ENCODE assay signal across 8 cellular contexts in the genomic region with DNA sequence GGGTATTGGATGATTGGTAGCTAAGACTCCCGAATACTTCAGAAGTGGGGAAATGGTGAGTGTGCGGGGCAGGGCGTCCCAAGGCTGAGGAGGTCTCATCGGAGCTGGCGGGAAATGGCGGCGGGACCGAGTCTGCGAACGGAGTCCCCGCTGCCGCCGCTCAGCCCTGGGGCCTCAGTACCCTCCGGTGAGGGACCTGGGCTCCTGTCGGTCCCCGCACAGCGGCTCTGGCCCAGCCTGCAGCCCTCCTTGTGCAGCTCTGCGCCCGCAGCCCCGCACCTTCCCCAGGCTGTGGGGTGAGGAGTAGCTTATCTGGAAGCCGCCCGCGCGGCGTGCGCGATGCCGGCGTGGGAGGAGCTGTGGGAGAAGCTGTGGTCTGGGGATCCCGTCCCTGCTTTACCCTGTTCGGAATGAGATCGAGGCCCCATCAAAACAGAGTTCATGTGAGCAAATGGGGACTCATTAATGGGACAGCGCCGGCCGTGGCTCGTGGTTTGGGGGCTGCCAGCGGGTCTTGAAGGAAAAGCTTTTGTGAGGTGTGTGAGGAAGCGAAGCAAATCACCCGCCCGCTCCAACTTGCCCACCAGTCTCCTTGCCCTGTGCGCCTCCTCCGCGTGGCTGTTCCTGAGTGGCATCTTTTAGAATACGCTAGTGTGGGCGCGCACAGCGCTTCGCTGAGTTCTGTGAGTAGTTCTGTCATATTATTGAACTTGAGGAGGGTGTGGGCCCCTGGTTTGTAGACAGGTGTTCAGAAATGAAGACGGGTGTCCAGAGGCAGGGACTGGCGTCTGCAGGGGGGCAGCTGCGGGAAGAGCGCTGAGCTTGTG. TPM values are rescaled to one million over a fixed set of nuclear protein-coding genes. Genes with fewer than 3 reads are reported as not detected.
A peak's percentile ranks its signal among the peaks of the same experiment; 100 is the strongest.
DNase-seq lines count a peak whose midpoint lies in the region; ATAC-seq and TF ChIP-seq lines count a peak whose summit lies in the region.

No MANE protein-coding gene starts in this region.

- H3K27ac Mint-ChIP-seq in activated T-helper 2 cell treated with anti-CD3 and anti-CD28 coated beads, Interferon-gamma antibody, Interleukin-2, Interleukin-4, amounts not matched to agents 10 μg/mL and 5 μg/mL and 100 μg/mL, durations not matched to agents 14 hours and 24 hours and 36 hours: peak overlapping the region; percentile 99
- peak overlapping the region; percentile 100 for H3K27ac Mint-ChIP-seq in progenitor cell of endocrine pancreas

- peak; percentile 66 for ATAC-seq in DND-41 (ENCODE audit: insufficient read depth, low read depth)
- peak; percentile 28 for ATAC-seq in GM21576 (IDR thresholded peaks at IDR 0.05; ENCODE audit: unreplicated experiment)
- peak; percentile 29 for ATAC-seq in Right ventricle myocardium inferior
- no peak for ATAC-seq in aorta (ENCODE audit: low FRiP score)

- peak overlapping the region; percentile 83 for H3K9ac ChIP-seq in DND-41 (ENCODE audit: low read depth, low read length)

- TF ChIP-seq POLR2A in NB4 (IDR thresholded peaks at IDR 0.05; ENCODE audit: extremely low read depth, insufficient read length): no peak

- H3K27me3 Mint-ChIP-seq in activated T-helper 2 cell treated with anti-CD3 and anti-CD28 coated beads, Interferon-gamma antibody, Interleukin-2, Interleukin-4, amounts not matched to agents 10 μg/mL and 5 μg/mL and 100 μg/mL, durations not matched to agents 14 hours and 24 hours and 36 hours (ENCODE audit: low read depth): no peaks in the 10 kb centered on the region
- no peaks in the 10 kb centered on the region for H3K27me3 Mint-ChIP-seq in progenitor cell of endocrine pancreas

- H3K27ac ChIP-seq in DND-41 (ENCODE audit: low read length): peak overlapping the region; percentile 91
- H3K27ac ChIP-seq in aorta (ENCODE audit: low read depth in 1 of 2, low read length in 2 of 2): peak overlapping the region; percentile 6 to 25

- H3K9me3 Mint-ChIP-seq in activated T-helper 2 cell treated with anti-CD3 and anti-CD28 coated beads, Interferon-gamma antibody, Interleukin-2, Interleukin-4, amounts not matched to agents 10 μg/mL and 5 μg/mL and 100 μg/mL, durations not matched to agents 14 hours and 24 hours and 36 hours: peaks cover 49% of the 10 kb centered on the region
- H3K9me3 Mint-ChIP-seq in progenitor cell of endocrine pancreas (ENCODE audit: low read depth): peaks cover 10% of the 10 kb centered on the region

- peak overlapping the region; percentile 33 to 70; a peak in 3 of 4 replicates for H3K4me3 ChIP-seq in DND-41 (ENCODE audit: low read depth in 1 of 2, low read length in 2 of 2)
- H3K4me3 ChIP-seq in NB4 (ENCODE audit: low read depth, low read length): peak overlapping the region; percentile 90
- H3K4me3 ChIP-seq in aorta (ENCODE audit: low read length in 2 of 2): peak overlapping the region; percentile 73 to 76

- H3K4me2 ChIP-seq in DND-41 (ENCODE audit: insufficient read depth, low read length): peak overlapping the region; percentile 66

- H3K4me1 ChIP-seq in DND-41 (ENCODE audit: insufficient read depth, low read length) (peaks cover 23% of the 10 kb centered on the region), aorta (ENCODE audit: control insufficient read depth in 1 of 2, insufficient read depth in 2 of 2, low read length in 2 of 2) (no peaks in the 10 kb centered on the region)

- peaks cover 61% of the 10 kb centered on the region for H3K79me2 ChIP-seq in DND-41 (ENCODE audit: insufficient read depth, low read length)

- intact Hi-C loops in activated T-helper 2 cell treated with anti-CD3 and anti-CD28 coated beads, Interferon-gamma antibody, Interleukin-2, Interleukin-4, amounts not matched to agents 10 μg/mL and 5 μg/mL and 100 μg/mL, durations not matched to agents 14 hours and 24 hours and 36 hours (cut with micrococcal nuclease): loop anchor here (1.0 to 5.0 kb wide), 6 partner anchors 34 to 344 kb away; a partner anchor contains a TSS
- intact Hi-C loops in Right ventricle myocardium inferior (cut with DNase I) (loop anchor here (5.0 kb wide), 1 partner anchor 96 kb away; no protein-coding TSS in a partner anchor), aorta (cut with DNase I) (no loop called here)

- H3K27me3 ChIP-seq in DND-41 (ENCODE audit: insufficient read depth, low read length, poor library complexity): no peaks in the 10 kb centered on the region
- H3K27me3 ChIP-seq in aorta (ENCODE audit: control insufficient read depth in 1 of 2, insufficient read depth in 2 of 2, low read length in 1 of 2): no peaks in the 10 kb centered on the region

- peak; percentile 71 for DNase-seq in DND-41
- peak; percentile 75 for DNase-seq in NB4 (ENCODE audit: low read depth)
- no peak for DNase-seq in activated T-helper 2 cell treated with anti-CD3 and anti-CD28 coated beads, Interferon-gamma antibody, Interleukin-2, Interleukin-4, amounts not matched to agents 10 μg/mL and 5 μg/mL and 100 μg/mL, durations not matched to agents 14 hours and 24 hours and 36 hours (ENCODE audit: low spot score)
- no peak for DNase-seq in Right ventricle myocardium inferior (ENCODE audit: missing footprints)
- peak; percentile 32 for DNase-seq in progenitor cell of endocrine pancreas (ENCODE audit: low spot score, unreplicated experiment)
- DNase-seq in aorta: peak in 1 of 2 donors; percentile 88
- no peak for DNase-seq in NCI-H524 (lab: John Stamatoyannopoulos, UW)

- H3K36me3 ChIP-seq in DND-41 (ENCODE audit: insufficient read depth, low read length) (peaks cover 54% of the 10 kb centered on the region), aorta (ENCODE audit: control insufficient read depth in 1 of 2, insufficient read depth in 2 of 2, low read length in 1 of 2) (peaks cover 0 to 2% of the 10 kb centered on the region in 2 donors)

- H4K20me1 ChIP-seq in DND-41 (ENCODE audit: insufficient read depth, low read length): no peaks in the 10 kb centered on the region

- peak overlapping the region; percentile 99 for H3K4me3 Mint-ChIP-seq in activated T-helper 2 cell treated with anti-CD3 and anti-CD28 coated beads, Interferon-gamma antibody, Interleukin-2, Interleukin-4, amounts not matched to agents 10 μg/mL and 5 μg/mL and 100 μg/mL, durations not matched to agents 14 hours and 24 hours and 36 hours (ENCODE audit: low read depth)
- H3K4me3 Mint-ChIP-seq in progenitor cell of endocrine pancreas (ENCODE audit: low read depth): peak overlapping the region; percentile 99

- H3K36me3 Mint-ChIP-seq in activated T-helper 2 cell treated with anti-CD3 and anti-CD28 coated beads, Interferon-gamma antibody, Interleukin-2, Interleukin-4, amounts not matched to agents 10 μg/mL and 5 μg/mL and 100 μg/mL, durations not matched to agents 14 hours and 24 hours and 36 hours (ENCODE audit: low read depth): peaks cover 59% of the 10 kb centered on the region
- peaks cover 42% of the 10 kb centered on the region for H3K36me3 Mint-ChIP-seq in progenitor cell of endocrine pancreas (ENCODE audit: insufficient read depth)

- WGBS in aorta, 2 donors: 1% methylated on average over 49 to 52 of the region's 52 CpGs

- H2AFZ ChIP-seq in DND-41 (ENCODE audit: low read depth, low read length): peak overlapping the region; percentile 97

- peaks cover 56% of the 10 kb centered on the region for H3K9me3 ChIP-seq in DND-41 (ENCODE audit: insufficient read depth, low read length, severe bottlenecking)
- no peaks in the 10 kb centered on the region for H3K9me3 ChIP-seq in aorta (ENCODE audit: control insufficient read depth, low read length)

- H3K4me1 Mint-ChIP-seq in activated T-helper 2 cell treated with anti-CD3 and anti-CD28 coated beads, Interferon-gamma antibody, Interleukin-2, Interleukin-4, amounts not matched to agents 10 μg/mL and 5 μg/mL and 100 μg/mL, durations not matched to agents 14 hours and 24 hours and 36 hours (ENCODE audit: low read depth): peaks cover 14% of the 10 kb centered on the region
- H3K4me1 Mint-ChIP-seq in progenitor cell of endocrine pancreas (ENCODE audit: low read depth): peaks cover 14% of the 10 kb centered on the region

- TF ChIP-seq CTCF in DND-41 (IDR thresholded peaks at IDR 0.05; ENCODE audit: borderline replicate concordance, extremely low read depth, low read length, poor library complexity, severe bottlenecking): no peak
- TF ChIP-seq CTCF in NB4 (IDR thresholded peaks at IDR 0.05; ENCODE audit: low read depth, low read length): no peak
- TF ChIP-seq CTCF in progenitor cell of endocrine pancreas (IDR thresholded peaks at IDR 0.05; ENCODE audit: unreplicated experiment): no peak

RNA-seq across cellular contexts. Expression of a gene that starts 0.5 kb away (rescaled TPM):
- total RNA-seq in activated T-helper 2 cell treated with anti-CD3 and anti-CD28 coated beads, Interferon-gamma antibody, Interleukin-2, Interleukin-4, amounts not matched to agents 10 μg/mL and 5 μg/mL and 100 μg/mL, durations not matched to agents 14 hours and 24 hours and 36 hours: 23.8 and 27.5 TPM in 2 replicates
- total RNA-seq in Right ventricle myocardium inferior: 7.5 TPM
- total RNA-seq in progenitor cell of endocrine pancreas: 30.9 and 32.5 TPM in 2 replicates
- total RNA-seq in aorta: 10 to 100 TPM; 21.0 to 29.7 TPM
- 1 to 10 TPM; 1.6 to 5.6 TPM for polyA plus RNA-seq in aorta

RNA-seq across cellular contexts. Expression of a gene that starts 32.9 kb away (rescaled TPM):
- not detected in 2 replicates for total RNA-seq in activated T-helper 2 cell treated with anti-CD3 and anti-CD28 coated beads, Interferon-gamma antibody, Interleukin-2, Interleukin-4, amounts not matched to agents 10 μg/mL and 5 μg/mL and 100 μg/mL, durations not matched to agents 14 hours and 24 hours and 36 hours
- not detected for total RNA-seq in Right ventricle myocardium inferior
- total RNA-seq in progenitor cell of endocrine pancreas: 2.2 TPM in 2 replicates
- under 1 TPM; 0.16 to 0.45 TPM for total RNA-seq in aorta
- polyA plus RNA-seq in aorta: under 1 TPM in 1 of 2 donors, not detected in 1; 0.18 TPM

Comparison
In these comparisons a context has a peak if more than half of its experiments do, and no peak if none do; other contexts are left out.
1. DNase-seq: peak in DND-41 (single experiment), NB4 (single experiment) and progenitor cell of endocrine pancreas (single experiment); none in activated T-helper 2 cell treated with anti-CD3 and anti-CD28 coated beads, Interferon-gamma antibody, Interleukin-2, Interleukin-4, amounts not matched to agents 10 μg/mL and 5 μg/mL and 100 μg/mL, durations not matched to agents 14 hours and 24 hours and 36 hours (single experiment), Right ventricle myocardium inferior (single experiment) and NCI-H524 (0 of 2).
2. intact Hi-C loops: an anchor here in activated T-helper 2 cell treated with anti-CD3 and anti-CD28 coated beads, Interferon-gamma antibody, Interleukin-2, Interleukin-4, amounts not matched to agents 10 μg/mL and 5 μg/mL and 100 μg/mL, durations not matched to agents 14 hours and 24 hours and 36 hours (1.0 to 5.0 kb wide) and Right ventricle myocardium inferior (5.0 kb wide); none called in aorta.
3. Peak in every context shown above with its lines, with median percentiles within 50 percentile points of each other: H3K4me3 ChIP-seq.